6 cellular contexts compared by ENCODE assay signal in genomic region chr17:8163978-8164814, GRCh38. TPM values are rescaled to one million over a fixed set of nuclear protein-coding genes. Genes with fewer than 3 reads are reported as not detected.
DNase-seq lines count a peak whose midpoint lies in the region; ATAC-seq and TF ChIP-seq lines count a peak whose summit lies in the region.

No MANE protein-coding gene starts in this region.

- H3K27ac Mint-ChIP-seq in type B pancreatic cell, result peak overlapping the region; percentile 92

- peak overlapping the region; percentile 92 for H3K4me3 Mint-ChIP-seq in type B pancreatic cell

- H3K9ac ChIP-seq in adipocyte (ENCODE audit: low read length), result peak overlapping the region; percentile 88

- H3K36me3 Mint-ChIP-seq in type B pancreatic cell, result no peaks in the 10 kb centered on the region

- TF ChIP-seq CTCF in C4-2B (conservative IDR thresholded peaks at IDR 0.05) (no peak), lung (IDR thresholded peaks at IDR 0.05; ENCODE audit: control extremely low read depth, extremely low read depth) (no peak), type B pancreatic cell (conservative IDR thresholded peaks at IDR 0.05) (no peak)

- DNase-seq in NCI-H82 (lab: John Stamatoyannopoulos, UW), result peak; percentile 96
- peak; percentile 34 for DNase-seq in adipocyte (ENCODE audit: low read depth)
- DNase-seq in lung (ENCODE audit: low spot score), result peak; percentile 67
- no peak for DNase-seq in type B pancreatic cell (ENCODE audit: extremely low spot score, unreplicated experiment)

- H3K4me3 ChIP-seq in adipocyte (ENCODE audit: low read length) (no peak overlapping the region), lung (no peak overlapping the region)

- 24 to 32% methylated on average over 13 of the region's 13 CpGs for WGBS in lung, 2 donors

- H3K27ac ChIP-seq in C4-2B, result peak overlapping the region; percentile 99
- peak overlapping the region; percentile 91 to 93 for H3K27ac ChIP-seq in lung (ENCODE audit: low read depth in 1 of 2, low read length in 1 of 2)

- no peaks in the 10 kb centered on the region for H3K27me3 ChIP-seq in adipocyte (replicated peaks; ENCODE audit: control insufficient read depth, insufficient read depth, low read length)
- no peaks in the 10 kb centered on the region for H3K27me3 ChIP-seq in lung (ENCODE audit: control insufficient read depth, insufficient read depth)

- H3K9me3 ChIP-seq in adipocyte (ENCODE audit: control insufficient read depth, low read length) (no peaks in the 10 kb centered on the region), lung (ENCODE audit: control insufficient read depth in 2 of 2, insufficient read depth in 1 of 2, low read length in 1 of 2) (no peaks in the 10 kb centered on the region)

- H3K36me3 ChIP-seq in adipocyte (ENCODE audit: control insufficient read depth, insufficient read depth, low read length, severe bottlenecking) (peaks cover 19% of the 10 kb centered on the region), lung (ENCODE audit: control insufficient read depth in 2 of 2, insufficient read depth in 2 of 2, low read length in 2 of 2) (peaks cover 3 to 12% of the 10 kb centered on the region in 2 donors)

- ATAC-seq in lung (ENCODE audit: insufficient read depth, low FRiP score) (peak; percentile 7), HG03280 (IDR thresholded peaks at IDR 0.05; ENCODE audit: unreplicated experiment) (no peak)

- H3K4me1 Mint-ChIP-seq in type B pancreatic cell (ENCODE audit: unreplicated experiment), result peaks cover 20% of the 10 kb centered on the region

- H3K9me3 Mint-ChIP-seq in type B pancreatic cell, result no peaks in the 10 kb centered on the region

- H3K4me1 ChIP-seq in adipocyte (ENCODE audit: control insufficient read depth, insufficient read depth, low read length) (peaks cover 33% of the 10 kb centered on the region), lung (ENCODE audit: control insufficient read depth in 2 of 2, insufficient read depth in 2 of 2, low read length in 2 of 2) (peaks cover 10 to 20% of the 10 kb centered on the region in 2 donors)

- H3K27me3 Mint-ChIP-seq in type B pancreatic cell, result no peaks in the 10 kb centered on the region

RNA-seq across cellular contexts. Expression of gene VAMP2, which starts 1.4 kb away (rescaled TPM):
- 10 to 100 TPM; 33.9 to 76.2 TPM for total RNA-seq in lung
- 10 to 100 TPM; 45.4 to 46.2 TPM for polyA plus RNA-seq in lung
- 44.7 and 46.3 TPM in 2 replicates for total RNA-seq in type B pancreatic cell (ENCODE audit: low replicate concordance)

RNA-seq across cellular contexts. Expression of gene TMEM107, which starts 12.0 kb away (rescaled TPM):
- 10 to 100 TPM; 24.4 to 33.1 TPM for total RNA-seq in lung
- 10 to 100 TPM; 13.2 to 19.0 TPM for polyA plus RNA-seq in lung
- 19.1 and 22.1 TPM in 2 replicates for total RNA-seq in type B pancreatic cell (ENCODE audit: low replicate concordance)

RNA-seq across cellular contexts. Expression of gene PER1, which starts 12.0 kb away (rescaled TPM):
- total RNA-seq in lung (100 to 1,000 TPM; 132 to 238 TPM), type B pancreatic cell (ENCODE audit: low replicate concordance) (31.0 and 33.2 TPM in 2 replicates)
- polyA plus RNA-seq in lung, result 100 to 1,000 TPM in 1 of 2 donors, 10 to 100 TPM in 1; 93.5 to 126 TPM

RNA-seq across cellular contexts. Expression of gene BORCS6, which starts 25.8 kb away (rescaled TPM):
- total RNA-seq in lung, result 10 to 100 TPM in 1 of 2 donors, 1 to 10 TPM in 1; 5.3 to 10.8 TPM
- 10 to 100 TPM in 1 of 2 donors, 1 to 10 TPM in 1; 5.6 to 10.5 TPM for polyA plus RNA-seq in lung
- 4.8 and 6.9 TPM in 2 replicates for total RNA-seq in type B pancreatic cell (ENCODE audit: low replicate concordance)

RNA-seq across cellular contexts. Expression of gene HES7, which starts 40.3 kb away (rescaled TPM):
- total RNA-seq in lung (under 1 TPM in 1 of 2 donors, not detected in 1; 0.55 TPM), type B pancreatic cell (ENCODE audit: low replicate concordance) (0.46 TPM in 1 of 2 replicates, not detected in the other)
- under 1 TPM; 0.22 to 0.28 TPM for polyA plus RNA-seq in lung
